In the genomic region with DNA sequence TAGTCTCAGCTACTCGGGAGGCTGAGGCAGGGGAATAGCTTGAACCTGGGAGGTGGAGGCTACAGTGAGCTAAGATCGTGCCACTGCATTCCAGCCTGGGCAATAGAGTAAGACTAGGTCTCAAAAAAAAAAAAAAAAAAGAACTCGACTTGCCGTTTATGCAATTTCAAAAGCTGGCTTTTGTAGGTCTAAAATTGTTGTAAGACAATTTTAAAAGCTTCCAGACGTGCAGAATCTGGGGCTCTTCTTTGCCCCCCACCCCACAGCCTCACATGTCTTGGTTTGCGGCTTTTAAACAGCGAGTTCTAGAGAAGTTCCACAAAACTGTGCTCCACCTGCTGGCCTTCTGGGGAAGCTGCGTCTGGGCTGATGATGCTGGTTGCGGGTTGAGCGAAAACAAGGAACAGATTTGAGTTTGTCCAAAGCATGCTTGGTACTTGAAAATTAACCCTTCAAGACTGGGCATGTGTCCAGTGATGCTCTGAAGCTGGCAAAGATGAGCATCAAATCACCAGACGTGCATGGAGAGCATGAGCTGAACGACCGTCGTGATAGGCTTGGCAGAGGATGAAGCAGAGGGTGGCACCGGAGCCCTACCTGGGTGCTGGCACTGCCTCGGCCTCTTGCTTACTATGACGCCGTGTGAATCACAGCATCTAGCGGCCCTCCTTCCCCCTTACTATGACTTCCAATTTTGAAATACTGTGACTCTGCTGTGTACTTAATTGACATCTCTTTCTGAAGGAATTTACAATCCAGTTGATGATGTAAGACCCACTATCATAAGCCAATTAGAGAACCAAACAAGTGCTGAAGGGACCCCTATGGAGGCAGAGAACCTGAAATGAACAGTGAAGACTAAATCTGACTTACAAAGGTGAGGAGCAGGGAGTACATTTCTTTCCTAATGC, we compare ENCODE assay signal across 8 cellular contexts.
DNase-seq lines count a peak whose midpoint lies in the region; ATAC-seq and TF ChIP-seq lines count a peak whose summit lies in the region.

No MANE protein-coding gene starts in this region.

- 38 to 52% (median 48%) methylated on average over 19 of the region's 19 CpGs for WGBS in psoas muscle, 3 donors

- intact Hi-C loops in psoas muscle (cut with DNase I) = loop anchor here (1.0 to 5.0 kb wide), 2 partner anchors 77 kb away; no protein-coding TSS in a partner anchor

- H3K9me3 ChIP-seq in cardiac muscle cell (ENCODE audit: low read depth) (no peaks in the 10 kb centered on the region), psoas muscle (no peaks in the 10 kb centered on the region)

- peaks cover 37% of the 10 kb centered on the region for H3K4me1 ChIP-seq in cardiac muscle cell (ENCODE audit: low read depth)
- peaks cover 7% of the 10 kb centered on the region for H3K4me1 ChIP-seq in psoas muscle

- peaks cover 7% of the 10 kb centered on the region for H3K36me3 Mint-ChIP-seq in activated naive CD8-positive, alpha-beta T cell treated with anti-CD3 and anti-CD28 coated beads, Interleukin-2, amount 10 ng/mL, durations not matched to agents 7 days and 5 days

- no peaks in the 10 kb centered on the region for H3K9me3 Mint-ChIP-seq in activated naive CD8-positive, alpha-beta T cell treated with anti-CD3 and anti-CD28 coated beads, Interleukin-2, amount 10 ng/mL, durations not matched to agents 7 days and 5 days

- peak; percentile 48 for ATAC-seq in HG03354 (IDR thresholded peaks at IDR 0.05; ENCODE audit: poor library complexity, severe bottlenecking, unreplicated experiment)
- peak; percentile 74 for ATAC-seq in activated naive CD8-positive, alpha-beta T cell treated with anti-CD3 and anti-CD28 coated beads, Interleukin-2, amount 10 ng/mL, durations not matched to agents 7 days and 5 days (ENCODE audit: low read depth)
- peak; percentile 57 to 90 (median 84) for ATAC-seq in psoas muscle
- ATAC-seq in GM21381 (IDR thresholded peaks at IDR 0.05; ENCODE audit: unreplicated experiment) = no peak

- H3K4me3 ChIP-seq in cardiac muscle cell = no peak overlapping the region
- no peak overlapping the region for H3K4me3 ChIP-seq in psoas muscle

- peaks cover 32% of the 10 kb centered on the region for H3K4me1 Mint-ChIP-seq in activated naive CD8-positive, alpha-beta T cell treated with anti-CD3 and anti-CD28 coated beads, Interleukin-2, amount 10 ng/mL, durations not matched to agents 7 days and 5 days

- DNase-seq in EL = peak; percentile 67
- peak; percentile 17 for DNase-seq in SHP77 treated with DMSO at 0.1 percent for 48 hours (lab: John Stamatoyannopoulos, UW)
- DNase-seq in activated naive CD8-positive, alpha-beta T cell treated with anti-CD3 and anti-CD28 coated beads, Interleukin-2, amount 10 ng/mL, durations not matched to agents 7 days and 5 days = peak; percentile 47
- peak; percentile 63 to 67 for DNase-seq in cardiac muscle cell (ENCODE audit: low read depth in 1 of 2, low spot score in 1 of 2)
- DNase-seq in psoas muscle = peak; percentile 47 to 70
- DNase-seq in middle frontal gyrus (ENCODE audit: extremely low spot score, low spot score) = no peak

- peak overlapping the region; percentile 35 for H3K4me3 Mint-ChIP-seq in activated naive CD8-positive, alpha-beta T cell treated with anti-CD3 and anti-CD28 coated beads, Interleukin-2, amount 10 ng/mL, durations not matched to agents 7 days and 5 days

- H3K36me3 ChIP-seq in cardiac muscle cell (no peaks in the 10 kb centered on the region), psoas muscle (ENCODE audit: insufficient read depth in 1 of 2, low read depth in 1 of 2) (no peaks in the 10 kb centered on the region)

- no peaks in the 10 kb centered on the region for H3K27me3 ChIP-seq in cardiac muscle cell
- H3K27me3 ChIP-seq in psoas muscle (ENCODE audit: insufficient read depth in 3 of 3, low read length in 2 of 3) = no peaks in the 10 kb centered on the region

- no peak overlapping the region for H3K27ac Mint-ChIP-seq in activated naive CD8-positive, alpha-beta T cell treated with anti-CD3 and anti-CD28 coated beads, Interleukin-2, amount 10 ng/mL, durations not matched to agents 7 days and 5 days

- no peaks in the 10 kb centered on the region for H3K27me3 Mint-ChIP-seq in activated naive CD8-positive, alpha-beta T cell treated with anti-CD3 and anti-CD28 coated beads, Interleukin-2, amount 10 ng/mL, durations not matched to agents 7 days and 5 days

- no peak overlapping the region for H3K27ac ChIP-seq in cardiac muscle cell
- no peak overlapping the region for H3K27ac ChIP-seq in psoas muscle

- TF ChIP-seq CTCF in cardiac muscle cell (IDR thresholded peaks at IDR 0.05; ENCODE audit: low read depth, low read length) = peak; percentile 83
- TF ChIP-seq CTCF in psoas muscle (IDR thresholded peaks at IDR 0.05) = peak; percentile 70

- POLR2A ChIA-PET in activated naive CD8-positive, alpha-beta T cell treated with anti-CD3 and anti-CD28 coated beads, Interleukin-2, amount 10 ng/mL, durations not matched to agents 7 days and 5 days (lab: Charles Lee) = interaction anchor here (0.8 kb wide), 1 partner anchor 11 kb away, joined by 8 read pairs; no protein-coding TSS in a partner anchor
